9 cellular contexts compared by ENCODE assay signal in the genomic region with DNA sequence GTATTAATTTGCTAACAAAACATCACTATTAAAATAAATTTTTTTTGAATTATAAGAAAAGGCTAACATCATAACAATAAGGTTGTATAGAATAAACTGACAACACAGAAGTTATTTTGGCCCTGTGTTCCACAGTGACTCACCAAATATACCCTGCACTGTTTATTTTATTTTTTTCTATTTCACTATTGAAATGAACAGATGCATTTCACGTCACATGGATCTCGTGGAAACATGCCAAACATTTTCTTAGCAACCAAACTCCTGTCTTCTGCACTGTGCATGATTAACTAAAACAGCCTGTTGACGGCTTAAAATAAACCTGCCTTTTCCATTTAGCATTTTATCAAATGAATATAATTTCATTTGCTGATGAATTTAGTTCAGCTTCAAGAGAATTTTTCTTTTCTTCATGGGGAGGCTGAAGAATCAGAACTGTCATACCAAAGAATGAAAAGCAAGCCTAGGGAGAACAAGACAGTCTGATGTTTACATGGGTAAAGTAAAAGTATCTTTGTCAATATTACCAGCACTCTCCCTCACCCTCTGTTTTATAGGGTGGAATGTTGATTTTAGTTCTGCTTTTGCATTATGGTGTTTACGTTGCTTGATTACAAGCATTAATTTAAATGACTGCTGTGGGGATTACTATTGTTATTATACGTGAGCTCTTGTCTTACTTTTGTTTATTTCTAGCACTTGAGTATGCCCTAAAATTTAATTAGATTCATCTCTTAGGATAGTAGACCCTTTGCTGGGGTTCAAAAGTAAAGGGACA.
DNase-seq lines count a peak whose midpoint lies in the region; ATAC-seq and TF ChIP-seq lines count a peak whose summit lies in the region.
"Had no signal": no experiment of that assay in that cellular context is flagged by ENCODE, and none has a peak within 500 bp of the region (broad histone marks: within the 10 kb centered on the region; RNA-seq: fewer than 3 reads in every experiment).

No MANE protein-coding gene starts in this region.

- TF ChIP-seq CTCF in retinal pigment epithelial cell (conservative IDR thresholded peaks at IDR 0.05; ENCODE audit: low read depth, low read length): no peak

- no peak overlapping the region for H3K4me3 ChIP-seq in retinal pigment epithelial cell (ENCODE audit: low read length)
- H3K4me3 ChIP-seq: PC-9 had no signal

- peak; percentile 86 for DNase-seq in NCI-H226
- DNase-seq in epidermal melanocyte (ENCODE audit: insufficient read length, low spot score): peak; percentile 41
- peak; percentile 92 for DNase-seq in retinal pigment epithelial cell (ENCODE audit: low read depth)
- no peak for DNase-seq in UCSD-AML1 (lab: John Stamatoyannopoulos, UW; ENCODE audit: unreplicated experiment)
- no peak for DNase-seq in stimulated activated CD4-positive, alpha-beta T cell treated with anti-CD3 and anti-CD28 coated beads, Interleukin-1b, Interleukin-23, amount 100 ng/mL, for 48 hours

- ATAC-seq in GM18520 (IDR thresholded peaks at IDR 0.05; ENCODE audit: unreplicated experiment): peak; percentile 69
- ATAC-seq in HG03060 (IDR thresholded peaks at IDR 0.05; ENCODE audit: low read depth, unreplicated experiment): peak; percentile 73
- ATAC-seq in HG03097 (IDR thresholded peaks at IDR 0.05; ENCODE audit: low FRiP score, unreplicated experiment): no peak

Comparison
In these comparisons a context has a peak if more than half of its experiments do, and no peak if none do; other contexts are left out.
1. DNase-seq: peak in NCI-H226 (single experiment), epidermal melanocyte (single experiment) and retinal pigment epithelial cell (single experiment); none in UCSD-AML1 (single experiment) and stimulated activated CD4-positive, alpha-beta T cell treated with anti-CD3 and anti-CD28 coated beads, Interleukin-1b, Interleukin-23, amount 100 ng/mL, for 48 hours (single experiment).